8 cellular contexts compared by ENCODE assay signal in genomic region chr11:47269002-47269828, GRCh38. TPM values are rescaled to one million over a fixed set of nuclear protein-coding genes. Genes with fewer than 3 reads are reported as not detected.
DNase-seq lines count a peak whose midpoint lies in the region; ATAC-seq and TF ChIP-seq lines count a peak whose summit lies in the region.

No MANE protein-coding gene starts in this region.

- ATAC-seq in GM21619 (IDR thresholded peaks at IDR 0.05; ENCODE audit: unreplicated experiment) (peak; percentile 49), PC-3 (peak; percentile 70)

- peak overlapping the region; percentile 82 for H3K27ac ChIP-seq in PC-3 (ENCODE audit: low read length)

- intact Hi-C loops in PC-3 (cut with micrococcal nuclease) = loop anchor here (1.0 kb wide), 1 partner anchor 92 kb away; no protein-coding TSS in a partner anchor

- H3K27me3 ChIP-seq in PC-3 (ENCODE audit: low read length) (no peaks in the 10 kb centered on the region), mucosa of stomach (ENCODE audit: control insufficient read depth, insufficient read depth, low read length) (no peaks in the 10 kb centered on the region)

- peaks cover 37% of the 10 kb centered on the region for H3K79me2 ChIP-seq in PC-3 (ENCODE audit: low read length)

- peak overlapping the region; percentile 87 to 99 (median 94) for H3K4me3 Mint-ChIP-seq in IgD-negative memory B cell
- H3K4me3 Mint-ChIP-seq in activated T-cell treated with anti-CD3 and anti-CD28 coated beads, Interleukin-2, amount 50 U/mL, for 24 hours = peak overlapping the region; percentile 83

- peak; percentile 55 for DNase-seq in DMS 273 treated with DMSO at 0.1 percent for 48 hours (lab: John Stamatoyannopoulos, UW)
- DNase-seq in PC-3 = peak; percentile 83
- DNase-seq in activated T-cell treated with anti-CD3 and anti-CD28 coated beads, Interleukin-2, amount 50 U/mL, for 24 hours = peak; percentile 90
- DNase-seq in erythroblast (lab: John Stamatoyannopoulos, UW) = peak; percentile 87 to 90
- DNase-seq in stimulated activated CD8-positive, alpha-beta memory T cell treated with anti-CD3 and anti-CD28 coated beads, Interleukin-4, amount 100 ng/mL, for 48 hours = peak; percentile 86

- H3K4me1 Mint-ChIP-seq in IgD-negative memory B cell = peaks cover 34 to 44% (median 44%) of the 10 kb centered on the region in 3 donors
- H3K4me1 Mint-ChIP-seq in activated T-cell treated with anti-CD3 and anti-CD28 coated beads, Interleukin-2, amount 50 U/mL, for 24 hours (ENCODE audit: low read depth) = peaks cover 66% of the 10 kb centered on the region

- POLR2A ChIA-PET in PC-3 (lab: Charles Lee; ENCODE audit: unreplicated experiment) = no interaction called here

- no peaks in the 10 kb centered on the region for H3K36me3 Mint-ChIP-seq in IgD-negative memory B cell
- H3K36me3 Mint-ChIP-seq in activated T-cell treated with anti-CD3 and anti-CD28 coated beads, Interleukin-2, amount 50 U/mL, for 24 hours (ENCODE audit: low read depth) = peaks cover 21% of the 10 kb centered on the region

- no peaks in the 10 kb centered on the region for H3K9me3 Mint-ChIP-seq in IgD-negative memory B cell
- no peaks in the 10 kb centered on the region for H3K9me3 Mint-ChIP-seq in activated T-cell treated with anti-CD3 and anti-CD28 coated beads, Interleukin-2, amount 50 U/mL, for 24 hours

- H3K27ac Mint-ChIP-seq in IgD-negative memory B cell = peak overlapping the region; percentile 91 to 99 (median 96)
- H3K27ac Mint-ChIP-seq in activated T-cell treated with anti-CD3 and anti-CD28 coated beads, Interleukin-2, amount 50 U/mL, for 24 hours = peak overlapping the region; percentile 99

- no peak for TF ChIP-seq CTCF in PC-3 (conservative IDR thresholded peaks at IDR 0.05; ENCODE audit: low read depth, low read length)

- H3F3A ChIP-seq in PC-3 (ENCODE audit: low read length, unreplicated experiment) = no peaks in the 10 kb centered on the region

- TSS peak; percentile 83 for BruUV-seq in PC-3 (replicated peaks; lab: Mats Ljungman, UMichigan)

- CTCF ChIA-PET in PC-3 (lab: Charles Lee) = interaction anchor here (0.6 kb wide), 1 partner anchor 86 kb away, joined by 3 read pairs; no protein-coding TSS in a partner anchor

- H3K36me3 ChIP-seq in PC-3 (ENCODE audit: low read depth, low read length) = no peaks in the 10 kb centered on the region; the same call in 1 of the 2 replicates
- no peaks in the 10 kb centered on the region for H3K36me3 ChIP-seq in mucosa of stomach (ENCODE audit: control insufficient read depth, insufficient read depth, low read length)

- peak; percentile 66 for TF ChIP-seq POLR2A in erythroblast (IDR thresholded peaks at IDR 0.05; ENCODE audit: low read length)

- H3K9me2 ChIP-seq in PC-3 (replicated peaks; ENCODE audit: low read length) = no peaks in the 10 kb centered on the region

- H4K20me1 ChIP-seq in PC-3 (ENCODE audit: low read length) = peaks cover 14% of the 10 kb centered on the region; the same call in 1 of the 2 replicates

- peak overlapping the region; percentile 93 for H3K4me2 ChIP-seq in PC-3 (ENCODE audit: low read length)

- peaks cover 30% of the 10 kb centered on the region for H3K4me1 ChIP-seq in PC-3 (ENCODE audit: insufficient read depth, low read length)
- peaks cover 52% of the 10 kb centered on the region for H3K4me1 ChIP-seq in mucosa of stomach (ENCODE audit: control insufficient read depth, insufficient read depth, low read length)

- H3K9me3 ChIP-seq in PC-3 (ENCODE audit: low read length) (no peaks in the 10 kb centered on the region), mucosa of stomach (ENCODE audit: control insufficient read depth, low read length) (no peaks in the 10 kb centered on the region)

- peaks cover 2% of the 10 kb centered on the region for H3K27me3 Mint-ChIP-seq in IgD-negative memory B cell
- H3K27me3 Mint-ChIP-seq in activated T-cell treated with anti-CD3 and anti-CD28 coated beads, Interleukin-2, amount 50 U/mL, for 24 hours = no peaks in the 10 kb centered on the region

- peak overlapping the region; percentile 71 for H3K4me3 ChIP-seq in PC-3 (ENCODE audit: low read length)
- H3K4me3 ChIP-seq in mucosa of stomach (ENCODE audit: low read length) = peak overlapping the region; percentile 62

- H3K9ac ChIP-seq in PC-3 (ENCODE audit: low read length) (peak overlapping the region; percentile 75), mucosa of stomach (ENCODE audit: low read length) (peak overlapping the region; percentile 81)

- peak overlapping the region; percentile 95 for H2AFZ ChIP-seq in PC-3 (ENCODE audit: low read length)

RNA-seq across cellular contexts. Expression of gene MADD, which starts 0.7 kb away (rescaled TPM):
- 17.5 TPM for polyA plus RNA-seq in IgD-negative memory B cell
- 23.1 and 26.4 TPM in 2 replicates for total RNA-seq in PC-3 (2014; rRNA removed)

RNA-seq across cellular contexts. Expression of gene NR1H3, which starts 11.4 kb away (rescaled TPM):
- 9.4 TPM for polyA plus RNA-seq in IgD-negative memory B cell
- total RNA-seq in PC-3 (2014; rRNA removed) = 14.2 and 31.6 TPM in 2 replicates

RNA-seq across cellular contexts. Expression of gene ACP2, which starts 20.6 kb away (rescaled TPM):
- 4.2 TPM for polyA plus RNA-seq in IgD-negative memory B cell
- total RNA-seq in PC-3 (2014; rRNA removed) = 24.2 and 26.6 TPM in 2 replicates

RNA-seq across cellular contexts. Expression of gene DDB2, which starts 54.4 kb away (rescaled TPM):
- 30.6 TPM for polyA plus RNA-seq in IgD-negative memory B cell
- 45.4 and 54.5 TPM in 2 replicates for total RNA-seq in PC-3 (2014; rRNA removed)

Comparison
In these comparisons a context has a peak if more than half of its experiments do, and no peak if none do; other contexts are left out.
1. Peak in every context shown above with its lines: DNase-seq, ATAC-seq, H3K4me3 ChIP-seq and H3K27ac ChIP-seq.